ENCODE assay signal across 2 cellular contexts in the genomic region with DNA sequence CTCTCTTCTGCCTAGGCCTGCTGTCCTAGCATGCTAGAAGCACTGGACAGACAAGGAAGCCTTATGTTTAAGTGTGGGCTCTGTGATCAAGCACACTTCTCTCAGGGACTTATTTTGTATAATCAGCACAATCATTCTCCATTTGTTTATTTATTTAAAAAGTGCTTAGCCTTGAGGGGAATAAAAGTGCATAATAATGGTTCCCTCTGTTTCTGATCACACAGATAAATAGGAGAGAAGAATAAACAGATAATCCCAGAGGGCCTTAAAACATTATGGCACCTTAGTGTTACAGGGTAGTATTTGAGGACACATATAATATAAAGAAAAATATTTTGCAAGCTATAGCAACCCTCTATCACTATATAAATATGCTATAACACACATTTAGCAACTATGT.
TF ChIP-seq lines count a peak whose summit lies in the region.

No MANE protein-coding gene starts in this region.

TF ChIP-seq in A549, 52 proteins besides CTCF, POLR2A, EP300 and RAD21:
- TF ChIP-seq MAFK (IDR thresholded peaks at IDR 0.05; ENCODE audit: partially characterized antibody), result peak; percentile 16
- no peak for TF ChIP-seq PBX3 (IDR thresholded peaks at IDR 0.05)

TF ChIP-seq in IMR-90, 13 proteins besides CTCF, POLR2A, EP300 and RAD21:
- TF ChIP-seq FOS (IDR thresholded peaks at IDR 0.05; ENCODE audit: low read depth, low read length) (no peak), MAFK (IDR thresholded peaks at IDR 0.05; ENCODE audit: low read depth, low read length) (peak; percentile 31; the same call in 1 of the 2 replicates)
